ENCODE assay signal across 19 cellular contexts in the genomic region with DNA sequence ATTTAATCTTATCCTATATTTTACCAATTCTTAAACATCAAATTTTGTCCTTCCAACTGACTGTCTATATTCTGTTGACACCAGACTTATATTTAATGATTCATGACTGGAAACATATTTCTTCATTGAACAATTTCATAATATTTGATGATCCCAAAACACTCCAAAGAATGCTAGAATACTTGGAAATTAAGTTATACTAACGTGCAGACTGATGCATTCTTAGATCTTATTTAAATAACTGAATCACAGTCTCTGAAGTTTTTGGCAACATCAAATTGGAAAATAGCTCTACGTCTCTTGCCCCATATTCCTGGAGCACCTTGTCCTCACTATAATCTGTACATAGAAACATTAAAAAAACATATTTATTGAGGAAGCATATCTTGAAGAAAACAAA.
DNase-seq lines count a peak whose midpoint lies in the region; ATAC-seq, FAIRE-seq and TF ChIP-seq lines count a peak whose summit lies in the region.
"Had no signal": no experiment of that assay in that cellular context is flagged by ENCODE, and none has a peak within 500 bp of the region (broad histone marks: within the 10 kb centered on the region; RNA-seq: fewer than 3 reads in every experiment).

No MANE protein-coding gene starts in this region.

- no peak overlapping the region for H3K14ac ChIP-seq in mesenchymal stem cell (ENCODE audit: low read length in 2 of 2)

- CTCF ChIA-PET in A549 (lab: Yijun Ruan, JAX): no interaction called here
- CTCF ChIA-PET in mammary epithelial cell (lab: Charles Lee; ENCODE audit: low non-redundant PET): no interaction called here

- H3K4me3 Mint-ChIP-seq in HFFc6: peak overlapping the region; percentile 11; the same call in 1 of the 2 replicates
- H3K4me3 Mint-ChIP-seq: CD8-positive, alpha-beta T cell; H9 had no signal

- H3K27ac Mint-ChIP-seq in HFFc6: peak overlapping the region; percentile 77
- H3K27ac Mint-ChIP-seq: CD8-positive, alpha-beta T cell; H9 had no signal

- WGBS in A549 (ENCODE audit: missing lambda C conversion rate): 40% methylated on average over 2 of the region's 2 CpGs
- WGBS in mammary epithelial cell (ENCODE audit: low coverage, missing lambda C conversion rate): 81% methylated on average over 2 of the region's 2 CpGs
- 100% methylated on average over 1 of the region's 2 CpGs for WGBS in mesenchymal stem cell

- H3K4me2 ChIP-seq in A549: peak overlapping the region; percentile 51; the same call in 1 of the 3 replicates
- no peak overlapping the region for H3K4me2 ChIP-seq in mammary epithelial cell (ENCODE audit: insufficient read depth, low read depth, low read length)
- no peak overlapping the region for H3K4me2 ChIP-seq in mesenchymal stem cell (ENCODE audit: low read length, poor library complexity, severe bottlenecking)
- H3K4me2 ChIP-seq: BLaER1 treated with 17β-estradiol and CSF1 and Interleukin-3, amounts not matched to agents 10 nM and 100 nM had no signal

- no peak overlapping the region for H3K9ac ChIP-seq in mammary epithelial cell (ENCODE audit: insufficient read depth, low read length)
- peak overlapping the region; percentile 7 for H3K9ac ChIP-seq in mesenchymal stem cell (ENCODE audit: low read length)
- H3K9ac ChIP-seq: BLaER1 treated with 17β-estradiol and CSF1 and Interleukin-3, amounts not matched to agents 10 nM and 100 nM had no signal

- peaks cover 82% of the 10 kb centered on the region for H3K79me2 ChIP-seq in mammary epithelial cell (ENCODE audit: insufficient read depth, low read length)

- H2AK5ac ChIP-seq in mesenchymal stem cell (ENCODE audit: low read length, severe bottlenecking): no peak overlapping the region

- no peak for TF ChIP-seq RAD21 in A549 (conservative IDR thresholded peaks at IDR 0.05 in 1 of 2, IDR thresholded peaks at IDR 0.05 in 1 of 2)

- no peaks in the 10 kb centered on the region for H4K20me1 ChIP-seq in mammary epithelial cell (ENCODE audit: insufficient read depth, low read length)
- H4K20me1 ChIP-seq: BLaER1 treated with 17β-estradiol and CSF1 and Interleukin-3, amounts not matched to agents 10 nM and 100 nM had no signal

- no peak for FAIRE-seq in A549 (lab: Jason Lieb, UNC)
- FAIRE-seq: GM12892, GM18507 had no signal

- H3K27me3 ChIP-seq in mammary epithelial cell (ENCODE audit: insufficient read depth, low read length) (no peaks in the 10 kb centered on the region), mesenchymal stem cell (ENCODE audit: control insufficient read depth in 1 of 2, insufficient read depth in 1 of 2, low read length in 2 of 2) (no peaks in the 10 kb centered on the region)
- H3K27me3 ChIP-seq: BLaER1 treated with 17β-estradiol and CSF1 and Interleukin-3, amounts not matched to agents 10 nM and 100 nM had no signal

- no peak for TF ChIP-seq EP300 in A549 (IDR thresholded peaks at IDR 0.05)

- no peaks in the 10 kb centered on the region for H3K9me3 Mint-ChIP-seq in HFFc6
- H3K9me3 Mint-ChIP-seq: CD8-positive, alpha-beta T cell; H9 had no signal

- H2BK5ac ChIP-seq in mesenchymal stem cell (ENCODE audit: low read depth, low read length, poor library complexity, severe bottlenecking): no peak overlapping the region

- POLR2A ChIA-PET in A549 (lab: Yijun Ruan, JAX): no interaction called here

- in situ Hi-C loops in mammary epithelial cell (cut with MboI; ENCODE audit: low sequenced_read_pairs in 2 of 2): no loop called here

- H3K4me3 ChIP-seq in A549: no peak overlapping the region
- no peak overlapping the region for H3K4me3 ChIP-seq in mammary epithelial cell (replicated peaks in 1 of 3; ENCODE audit: insufficient read depth in 1 of 3, low read depth in 2 of 3, low read length in 3 of 3)
- H3K4me3 ChIP-seq in mesenchymal stem cell (ENCODE audit: insufficient read depth in 1 of 2, low read depth in 1 of 2, low read length in 2 of 2): no peak overlapping the region
- H3K4me3 ChIP-seq: BLaER1 treated with 17β-estradiol and CSF1 and Interleukin-3, amounts not matched to agents 10 nM and 100 nM; SK-N-MC had no signal

- H3K36me3 ChIP-seq in mammary epithelial cell (ENCODE audit: insufficient read depth, low read length) (peaks cover 25% of the 10 kb centered on the region), mesenchymal stem cell (ENCODE audit: control insufficient read depth in 1 of 2, insufficient read depth in 2 of 2, low read depth in 1 of 2, low read length in 2 of 2) (peaks cover 7 to 48% of the 10 kb centered on the region in 2 experiments)
- H3K36me3 ChIP-seq: BLaER1 treated with 17β-estradiol and CSF1 and Interleukin-3, amounts not matched to agents 10 nM and 100 nM had no signal

- no peak overlapping the region for H4K8ac ChIP-seq in mesenchymal stem cell (ENCODE audit: low read length)

- TF ChIP-seq CTCF in A549 (IDR thresholded peaks at IDR 0.05) (no peak), HFFc6 (IDR thresholded peaks at IDR 0.05) (no peak), mammary epithelial cell (conservative IDR thresholded peaks at IDR 0.05 in 1 of 2, IDR thresholded peaks at IDR 0.05 in 1 of 2; ENCODE audit: extremely low read depth in 1 of 2, insufficient read depth in 1 of 2, low read depth in 1 of 2, low read length in 2 of 2) (no peak)

- H3K4ac ChIP-seq in mesenchymal stem cell (ENCODE audit: low read depth in 1 of 2, low read length in 2 of 2): no peak overlapping the region

- peaks cover 11% of the 10 kb centered on the region for H3K27me3 Mint-ChIP-seq in HFFc6 (ENCODE audit: insufficient read depth)

- no peak for ATAC-seq in A549
- ATAC-seq: CD8-positive, alpha-beta T cell had no signal

- H3K23ac ChIP-seq in mesenchymal stem cell (ENCODE audit: low read length in 2 of 2): no peak overlapping the region

- BruUV-seq in mammary epithelial cell (replicated peaks; lab: Mats Ljungman, UMichigan): no TSS peak

- H3K36me3 Mint-ChIP-seq in HFFc6 (ENCODE audit: low read depth): peaks cover 62% of the 10 kb centered on the region
- H3K36me3 Mint-ChIP-seq: CD8-positive, alpha-beta T cell had no signal

- dilution Hi-C loops in mammary epithelial cell (cut with HindIII; ENCODE audit: low sequenced_read_pairs): no loop called here

- no peaks in the 10 kb centered on the region for H3K9me3 ChIP-seq in A549
- H3K9me3 ChIP-seq in mammary epithelial cell (replicated peaks; ENCODE audit: insufficient read depth, low read length): no peaks in the 10 kb centered on the region
- H3K9me3 ChIP-seq in mesenchymal stem cell (ENCODE audit: control insufficient read depth, low read length): no peaks in the 10 kb centered on the region
- H3K9me3 ChIP-seq: BLaER1 treated with 17β-estradiol and CSF1 and Interleukin-3, amounts not matched to agents 10 nM and 100 nM had no signal

- H2AFZ ChIP-seq in mammary epithelial cell (ENCODE audit: low read depth, low read length) (no peak overlapping the region), mesenchymal stem cell (ENCODE audit: low read depth, low read length) (no peak overlapping the region)

- H3K4me1 ChIP-seq in A549 (peaks cover 40% of the 10 kb centered on the region), mammary epithelial cell (ENCODE audit: insufficient read depth, low read length) (peaks cover 97% of the 10 kb centered on the region), mesenchymal stem cell (ENCODE audit: control insufficient read depth, insufficient read depth, low read depth, low read length) (peaks cover 11% of the 10 kb centered on the region)

- H3K27ac ChIP-seq in A549 (no peak overlapping the region), mammary epithelial cell (ENCODE audit: insufficient read depth, low read depth, low read length) (peak overlapping the region; percentile 57), mesenchymal stem cell (ENCODE audit: low read length, poor library complexity, severe bottlenecking) (no peak overlapping the region)
- H3K27ac ChIP-seq: BLaER1 treated with 17β-estradiol and CSF1 and Interleukin-3, amounts not matched to agents 10 nM and 100 nM; SK-N-MC had no signal

- no peak for TF ChIP-seq POLR2A in A549 (IDR thresholded peaks at IDR 0.05; ENCODE audit: low read length)

- no peak overlapping the region for H2BK15ac ChIP-seq in mesenchymal stem cell (ENCODE audit: low read depth, poor library complexity, severe bottlenecking)

- H3K79me1 ChIP-seq in mesenchymal stem cell (replicated peaks; ENCODE audit: low read length, poor library complexity, severe bottlenecking): peaks cover 1% of the 10 kb centered on the region

- H3K18ac ChIP-seq in mesenchymal stem cell (ENCODE audit: low read depth in 1 of 2, low read length in 2 of 2): no peak overlapping the region

- intact Hi-C loops in mammary epithelial cell (cut with micrococcal nuclease): no loop called here

- H3K4me1 Mint-ChIP-seq in HFFc6 (ENCODE audit: low read depth): peaks cover 96% of the 10 kb centered on the region

- no peak overlapping the region for H2BK12ac ChIP-seq in mesenchymal stem cell (ENCODE audit: low read length in 2 of 2)

- DNase-seq in A549 (ENCODE audit: low read depth in 1 of 2, low spot score in 1 of 2) (no peak), HFFc6 (no peak), mammary epithelial cell (no peak), mesenchymal stem cell (no peak), kidney tubule cell (ENCODE audit: low spot score) (no peak), ecto neural progenitor cell (ENCODE audit: low spot score) (no peak)
- DNase-seq in stimulated activated CD4-positive, alpha-beta T cell treated with anti-CD3 and anti-CD28 coated beads, Interleukin-2, amount 100 ng/mL, for 48 hours: no peak
- DNase-seq in activated CD4-positive, alpha-beta T cell treated with anti-CD3 and anti-CD28 coated beads for 1 hour: no peak
- DNase-seq: CD8-positive, alpha-beta T cell; H9; NCI-H1092 treated with DMSO at 0.1 percent for 48 hours; NCI-H2081 treated with DMSO at 0.1 percent for 48 hours; NCI-H446 treated with DMSO at 0.1 percent for 48 hours; NCI-H69; SHP77 had no signal

- H4K91ac ChIP-seq in mesenchymal stem cell (ENCODE audit: low read length): no peak overlapping the region

- H2BK120ac ChIP-seq in mesenchymal stem cell (ENCODE audit: low read depth, low read length): no peak overlapping the region

TF ChIP-seq in A549, 52 proteins besides CTCF, POLR2A, EP300 and RAD21 (continues in another document):
- TF ChIP-seq FOSB (CRISPR knock-in tag; IDR thresholded peaks at IDR 0.05): no peak
